ENCODE assay signal across 12 cellular contexts in genomic region chr2:104432401-104432800, GRCh38.
"Had no signal": no experiment of that assay in that cellular context is flagged by ENCODE, and none has a peak within 500 bp of the region (broad histone marks: within the 10 kb centered on the region; RNA-seq: fewer than 3 reads in every experiment).

No MANE protein-coding gene starts in this region.

- H3K4me1 ChIP-seq: left ventricle myocardium inferior, uterus had no signal

- H3K36me3 Mint-ChIP-seq: activated naive CD8-positive, alpha-beta T cell treated with anti-CD3 and anti-CD28 coated beads, Interleukin-2, amount 10 ng/mL, durations not matched to agents 7 days and 5 days had no signal

- H3K9me3 ChIP-seq: esophagus muscularis mucosa, left ventricle myocardium inferior, tibial artery, uterus had no signal

- H3K9me3 Mint-ChIP-seq: activated naive CD8-positive, alpha-beta T cell treated with anti-CD3 and anti-CD28 coated beads, Interleukin-2, amount 10 ng/mL, durations not matched to agents 7 days and 5 days; activated T-helper 1 cell treated with anti-CD3 and anti-CD28 coated beads, Interleukin-12 subunit alpha, Interleukin-12 subunit beta, Interleukin-2, Interleukin-4 antibody, amounts not matched to agents 30 ng/mL and 10 ng/mL and 1 ng/mL, durations not matched to agents 14 hours and 24 hours and 36 hours had no signal

- DNase-seq: activated CD4-positive, alpha-beta T cell treated with anti-CD3 and anti-CD28 coated beads, Interleukin-2, amount 50 U/mL, for 1 hour; activated naive CD8-positive, alpha-beta T cell treated with anti-CD3 and anti-CD28 coated beads, Interleukin-2, amount 10 ng/mL, durations not matched to agents 7 days and 5 days; aorta; kidney; left ventricle myocardium inferior; stimulated activated CD4-positive, alpha-beta T cell treated with anti-CD3 and anti-CD28 coated beads, Interleukin-2, amount 100 ng/mL, for 24 hours; T-helper 2 cell; tibial artery; uterus had no signal

- H3K27ac Mint-ChIP-seq: activated naive CD8-positive, alpha-beta T cell treated with anti-CD3 and anti-CD28 coated beads, Interleukin-2, amount 10 ng/mL, durations not matched to agents 7 days and 5 days; activated T-helper 1 cell treated with anti-CD3 and anti-CD28 coated beads, Interleukin-12 subunit alpha, Interleukin-12 subunit beta, Interleukin-2, Interleukin-4 antibody, amounts not matched to agents 30 ng/mL and 10 ng/mL and 1 ng/mL, durations not matched to agents 14 hours and 24 hours and 36 hours had no signal

- H3K27me3 ChIP-seq: cardiac muscle cell, tibial artery had no signal

- H3K4me3 Mint-ChIP-seq: activated naive CD8-positive, alpha-beta T cell treated with anti-CD3 and anti-CD28 coated beads, Interleukin-2, amount 10 ng/mL, durations not matched to agents 7 days and 5 days; activated T-helper 1 cell treated with anti-CD3 and anti-CD28 coated beads, Interleukin-12 subunit alpha, Interleukin-12 subunit beta, Interleukin-2, Interleukin-4 antibody, amounts not matched to agents 30 ng/mL and 10 ng/mL and 1 ng/mL, durations not matched to agents 14 hours and 24 hours and 36 hours had no signal

- H3K36me3 ChIP-seq: cardiac muscle cell, esophagus muscularis mucosa, left ventricle myocardium inferior, tibial artery, uterus had no signal

- H3K27ac ChIP-seq: cardiac muscle cell, esophagus muscularis mucosa, left ventricle myocardium inferior, tibial artery, uterus had no signal

- H3K4me3 ChIP-seq: cardiac muscle cell, esophagus muscularis mucosa, left ventricle myocardium inferior, tibial artery, uterus had no signal
